1 cellular context compared by ENCODE assay signal in the genomic region with DNA sequence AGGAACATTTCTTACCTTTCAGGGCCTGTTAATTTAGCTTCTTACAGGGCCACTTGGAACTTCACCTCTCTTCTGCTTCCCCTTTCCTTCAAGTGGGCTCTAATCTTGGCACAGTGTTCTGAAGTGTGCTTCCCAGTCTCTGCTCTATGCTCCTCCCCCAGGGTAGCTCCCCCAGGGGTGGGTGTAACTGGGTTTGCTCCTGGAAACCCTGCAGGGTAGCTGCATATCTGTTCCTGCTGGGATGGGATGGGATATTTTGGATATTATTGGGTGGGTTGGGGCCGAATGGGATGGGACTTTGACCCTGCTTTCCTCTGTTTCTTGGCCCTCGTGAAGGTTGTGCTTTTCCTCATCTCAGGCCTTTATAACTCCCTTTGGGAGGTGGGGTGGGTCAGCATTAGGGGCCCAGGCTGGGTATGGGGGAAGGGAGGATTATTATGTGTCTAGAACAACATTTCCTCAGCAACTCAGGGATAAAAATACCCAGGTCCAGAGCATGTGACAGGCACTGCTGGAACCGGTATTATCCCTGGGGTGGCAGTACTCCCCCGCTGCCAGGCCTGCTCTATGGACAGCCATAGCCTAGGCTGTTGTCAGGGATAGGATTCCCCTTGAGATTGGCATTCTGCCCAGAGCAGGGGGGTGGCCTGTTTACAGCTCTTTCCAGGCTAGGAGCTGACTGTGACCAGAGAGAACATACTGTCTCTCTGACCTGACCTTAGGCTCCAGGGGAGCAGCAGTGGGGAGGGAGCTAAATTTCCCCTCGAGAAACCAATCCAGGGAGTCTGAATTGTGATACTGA.
TF ChIP-seq lines count a peak whose summit lies in the region.

No MANE protein-coding gene starts in this region.

TF ChIP-seq in H1, 55 proteins besides CTCF, POLR2A, EP300 and RAD21:
- TF ChIP-seq SP2 (IDR thresholded peaks at IDR 0.05; ENCODE audit: low read length): no peak
- no peak for TF ChIP-seq TAF1 (IDR thresholded peaks at IDR 0.05; ENCODE audit: low read depth, low read length)
- TF ChIP-seq, protein P1, sequence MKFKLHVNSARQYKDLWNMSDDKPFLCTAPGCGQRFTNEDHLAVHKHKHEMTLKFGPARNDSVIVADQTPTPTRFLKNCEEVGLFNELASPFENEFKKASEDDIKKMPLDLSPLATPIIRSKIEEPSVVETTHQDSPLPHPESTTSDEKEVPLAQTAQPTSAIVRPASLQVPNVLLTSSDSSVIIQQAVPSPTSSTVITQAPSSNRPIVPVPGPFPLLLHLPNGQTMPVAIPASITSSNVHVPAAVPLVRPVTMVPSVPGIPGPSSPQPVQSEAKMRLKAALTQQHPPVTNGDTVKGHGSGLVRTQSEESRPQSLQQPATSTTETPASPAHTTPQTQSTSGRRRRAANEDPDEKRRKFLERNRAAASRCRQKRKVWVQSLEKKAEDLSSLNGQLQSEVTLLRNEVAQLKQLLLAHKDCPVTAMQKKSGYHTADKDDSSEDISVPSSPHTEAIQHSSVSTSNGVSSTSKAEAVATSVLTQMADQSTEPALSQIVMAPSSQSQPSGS (IDR thresholded peaks at IDR 0.05; ENCODE audit: low read length): no peak
- TF ChIP-seq RNF2 (IDR thresholded peaks at IDR 0.05; ENCODE audit: borderline replicate concordance, low read depth, low read length, missing control alignments, poor library complexity, severe bottlenecking): no peak
- TF ChIP-seq JUN (IDR thresholded peaks at IDR 0.05; ENCODE audit: low read depth, low read length): no peak
- no peak for TF ChIP-seq ZNF274 (IDR thresholded peaks at IDR 0.05; ENCODE audit: borderline replicate concordance, extremely low read depth, low read length)
- no peak for TF ChIP-seq CHD7 (IDR thresholded peaks at IDR 0.05; ENCODE audit: insufficient replicate concordance, low read length)
- no peak for TF ChIP-seq CHD1 (IDR thresholded peaks at IDR 0.05; ENCODE audit: low read depth, low read length)
TF ChIP-seq in H1: peak in this region for 0.
